In genomic region chr3:184184546-184185234, GRCh38 we compare ENCODE assay signal across 10 cellular contexts. TPM values are rescaled to one million over a fixed set of nuclear protein-coding genes. Genes with fewer than 3 reads are reported as not detected.
DNase-seq lines count a peak whose midpoint lies in the region; ATAC-seq and TF ChIP-seq lines count a peak whose summit lies in the region.
"Had no signal": no experiment of that assay in that cellular context is flagged by ENCODE, and none has a peak within 500 bp of the region (broad histone marks: within the 10 kb centered on the region; RNA-seq: fewer than 3 reads in every experiment).

No MANE protein-coding gene starts in this region.

- peak overlapping the region; percentile 84 to 89 for H3K4me3 Mint-ChIP-seq in effector memory CD8-positive, alpha-beta T cell

- ATAC-seq in HCT116 (no peak), PC-3 (no peak), gastrocnemius medialis (no peak), GM21360 (IDR thresholded peaks at IDR 0.05; ENCODE audit: unreplicated experiment) (no peak), GM19467 (IDR thresholded peaks at IDR 0.05; ENCODE audit: unreplicated experiment) (no peak)
- ATAC-seq in effector memory CD8-positive, alpha-beta T cell (replicated peaks): no peak

- H3K27ac ChIP-seq in HCT116 (ENCODE audit: low read depth, low read length) (peak overlapping the region; percentile 88), PC-3 (ENCODE audit: low read length) (peak overlapping the region; percentile 78), gastrocnemius medialis (peak overlapping the region; percentile 89 to 97 (median 96))

- H3K27me3 ChIP-seq in HCT116 (ENCODE audit: insufficient read depth, low read length) (no peaks in the 10 kb centered on the region), PC-3 (ENCODE audit: low read length) (no peaks in the 10 kb centered on the region), gastrocnemius medialis (no peaks in the 10 kb centered on the region)

- no peak overlapping the region for H2AFZ ChIP-seq in HCT116 (ENCODE audit: low read depth, low read length, poor library complexity, severe bottlenecking)
- H2AFZ ChIP-seq in PC-3 (ENCODE audit: low read length): no peak overlapping the region

- CTCF ChIA-PET in HCT116 (lab: Charles Lee) (interaction anchor here (1.6 to 1.8 kb wide), 2 partner anchors 43 kb away, joined by 6 to 7 read pairs; no protein-coding TSS in a partner anchor), PC-3 (lab: Charles Lee) (interaction anchor here (0.6 kb wide), 1 partner anchor 289 kb away, joined by 5 read pairs; no protein-coding TSS in a partner anchor)

- RAD21 ChIA-PET in HCT116 (lab: Charles Lee; ENCODE audit: low non-redundant PET in 1 of 2, low total read pairs in 2 of 2, uncharacterized antibody in 2 of 2, unreplicated experiment in 2 of 2): no interaction called here

- peak overlapping the region; percentile 96 for H3K4me2 ChIP-seq in HCT116 (ENCODE audit: low read length)
- peak overlapping the region; percentile 67; the same call in 1 of the 2 replicates for H3K4me2 ChIP-seq in PC-3 (ENCODE audit: low read length)

- H3K9ac ChIP-seq in HCT116 (ENCODE audit: low read length): peak overlapping the region; percentile 91; the same call in 1 of the 2 replicates
- peak overlapping the region; percentile 74 for H3K9ac ChIP-seq in PC-3 (ENCODE audit: low read length)

- TF ChIP-seq CTCF in HCT116 (IDR thresholded peaks at IDR 0.05 in 2 of 3, conservative IDR thresholded peaks at IDR 0.05 in 1 of 3; ENCODE audit: borderline replicate concordance in 1 of 3, insufficient read depth in 1 of 3, low read depth in 2 of 3, low read length in 2 of 3) (no peak), PC-3 (conservative IDR thresholded peaks at IDR 0.05; ENCODE audit: low read depth, low read length) (no peak), gastrocnemius medialis (IDR thresholded peaks at IDR 0.05 in 4 of 5, conservative IDR thresholded peaks at IDR 0.05 in 1 of 5) (no peak)

- H3F3A ChIP-seq in PC-3 (ENCODE audit: low read length, unreplicated experiment): peaks cover 7% of the 10 kb centered on the region

- H3K36me3 ChIP-seq in HCT116 (ENCODE audit: control insufficient read depth in 1 of 2, insufficient read depth in 2 of 2, low read length in 2 of 2) (peaks cover 56 to 64% of the 10 kb centered on the region in 2 experiments), PC-3 (ENCODE audit: low read depth, low read length) (peaks cover 68% of the 10 kb centered on the region), gastrocnemius medialis (peaks cover 14 to 74% of the 10 kb centered on the region in 2 donors)

- H4K20me1 ChIP-seq in HCT116 (ENCODE audit: insufficient read depth) (no peaks in the 10 kb centered on the region), PC-3 (ENCODE audit: low read length) (peaks cover 14% of the 10 kb centered on the region)

- H3K27me3 Mint-ChIP-seq in effector memory CD8-positive, alpha-beta T cell: no peaks in the 10 kb centered on the region

- H3K9me2 ChIP-seq in HCT116 (ENCODE audit: insufficient read depth) (no peaks in the 10 kb centered on the region), PC-3 (replicated peaks; ENCODE audit: low read length) (no peaks in the 10 kb centered on the region)

- H3K4me3 ChIP-seq in HCT116 (replicated peaks in 1 of 2; ENCODE audit: low read depth in 1 of 2, low read length in 2 of 2) (peak overlapping the region in 1 of 2 experiments; percentile 100; a peak in 1 of 4 replicates), PC-3 (ENCODE audit: low read length) (no peak overlapping the region), gastrocnemius medialis (peak overlapping the region in 3 of 4 donors; percentile 78 to 97 (median 97))

- intact Hi-C loops in HCT116 (cut with micrococcal nuclease) (no loop called here), PC-3 (cut with micrococcal nuclease) (loop anchor here (5.0 kb wide), 2 partner anchors 37 to 48 kb away; no protein-coding TSS in a partner anchor), gastrocnemius medialis (cut with DNase I; ENCODE audit: low total_unique reads) (loop anchor here (1.0 to 5.0 kb wide), 4 partner anchors 10 to 178 kb away; partner anchors contain the start of genes AP2M1, CLCN2, POLR2H and PSMD2)

- H3K79me2 ChIP-seq in HCT116 (ENCODE audit: insufficient read depth, low read length): peaks cover 38% of the 10 kb centered on the region
- H3K79me2 ChIP-seq in PC-3 (ENCODE audit: low read length): peaks cover 37% of the 10 kb centered on the region

- no peaks in the 10 kb centered on the region for H3K9me3 Mint-ChIP-seq in effector memory CD8-positive, alpha-beta T cell

- H3K4me1 Mint-ChIP-seq in effector memory CD8-positive, alpha-beta T cell (ENCODE audit: low read depth in 2 of 2): peaks cover 33 to 36% of the 10 kb centered on the region in 2 donors

- peak overlapping the region in 1 of 2 donors; percentile 94 for H3K27ac Mint-ChIP-seq in effector memory CD8-positive, alpha-beta T cell

- TF ChIP-seq RAD21 in HCT116 (IDR thresholded peaks at IDR 0.05; ENCODE audit: low read depth): no peak

- in situ Hi-C loops in gastrocnemius medialis (cut with MboI; ENCODE audit: low sequenced_read_pairs in 4 of 4): loop anchor here in 2 of 4 donors (10.0 kb wide), 1 partner anchor 50 kb away; the partner anchor contains the start of gene EIF2B5 (in 2 of the 2)

- BruUV-seq in HCT116 (replicated peaks; lab: Mats Ljungman, UMichigan): no TSS peak
- no TSS peak for BruUV-seq in PC-3 (replicated peaks; lab: Mats Ljungman, UMichigan)

- TF ChIP-seq POLR2A in HCT116 (IDR thresholded peaks at IDR 0.05; ENCODE audit: borderline replicate concordance, extremely low read depth, insufficient read depth, insufficient read length) (no peak), gastrocnemius medialis (IDR thresholded peaks at IDR 0.05) (no peak)

- H3K36me3 Mint-ChIP-seq in effector memory CD8-positive, alpha-beta T cell (ENCODE audit: insufficient read depth): peaks cover 54% of the 10 kb centered on the region

- POLR2A ChIA-PET in HCT116 (lab: Charles Lee): interaction anchor here (1.3 kb wide), 1 partner anchor 8 kb away, joined by 4 read pairs; no protein-coding TSS in a partner anchor
- POLR2A ChIA-PET in PC-3 (lab: Charles Lee; ENCODE audit: unreplicated experiment): no interaction called here

- peaks cover 6 to 20% of the 10 kb centered on the region in 2 experiments for H3K4me1 ChIP-seq in HCT116 (ENCODE audit: control insufficient read depth in 1 of 2, insufficient read depth in 2 of 2, low read length in 2 of 2)
- H3K4me1 ChIP-seq in PC-3 (ENCODE audit: insufficient read depth, low read length): peaks cover 17% of the 10 kb centered on the region
- H3K4me1 ChIP-seq in gastrocnemius medialis: peaks cover 18 to 21% of the 10 kb centered on the region in 2 donors

- DNase-seq in HCT116 (ENCODE audit: low read depth, low spot score) (no peak), PC-3 (no peak), gastrocnemius medialis (no peak), GF-D8 (lab: John Stamatoyannopoulos, UW) (no peak)
- DNase-seq in effector memory CD8-positive, alpha-beta T cell: no peak
- no peak for DNase-seq in stimulated activated CD4-positive, alpha-beta T cell treated with anti-CD3 and anti-CD28 coated beads, Interleukin-2, amount 100 ng/mL, for 48 hours
- DNase-seq: effector memory CD4-positive, alpha-beta T cell; T-helper 9 cell had no signal

- no peaks in the 10 kb centered on the region for H3K9me3 ChIP-seq in HCT116 (ENCODE audit: control insufficient read depth in 1 of 2, insufficient read depth in 1 of 2, low read depth in 1 of 2, low read length in 2 of 2)
- no peaks in the 10 kb centered on the region for H3K9me3 ChIP-seq in PC-3 (ENCODE audit: low read length)
- H3K9me3 ChIP-seq in gastrocnemius medialis: no peaks in the 10 kb centered on the region

TF ChIP-seq in HCT116, 20 proteins besides CTCF, POLR2A, EP300 and RAD21 (continues in another document):
- TF ChIP-seq, protein P1, sequence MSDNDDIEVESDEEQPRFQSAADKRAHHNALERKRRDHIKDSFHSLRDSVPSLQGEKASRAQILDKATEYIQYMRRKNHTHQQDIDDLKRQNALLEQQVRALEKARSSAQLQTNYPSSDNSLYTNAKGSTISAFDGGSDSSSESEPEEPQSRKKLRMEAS (IDR thresholded peaks at IDR 0.05): no peak
- no peak for TF ChIP-seq ZFX (IDR thresholded peaks at IDR 0.05)
- TF ChIP-seq FOSL1 (IDR thresholded peaks at IDR 0.05; ENCODE audit: low read depth): no peak
- no peak for TF ChIP-seq SIN3A (IDR thresholded peaks at IDR 0.05; ENCODE audit: low read depth)
- TF ChIP-seq SP1 (IDR thresholded peaks at IDR 0.05; ENCODE audit: low read depth): no peak
- TF ChIP-seq JUND (IDR thresholded peaks at IDR 0.05): no peak
- no peak for TF ChIP-seq CBX3 (IDR thresholded peaks at IDR 0.05; ENCODE audit: low read depth)
- no peak for TF ChIP-seq YY1 (IDR thresholded peaks at IDR 0.05; ENCODE audit: extremely low read depth, insufficient replicate concordance, low read depth, low read length)
- TF ChIP-seq ZNF274 (IDR thresholded peaks at IDR 0.05; ENCODE audit: low read depth, low read length): no peak

RNA-seq across cellular contexts. Expression of gene ABCF3, which starts 1.3 kb away (rescaled TPM):
- 74.6 TPM for total RNA-seq in HCT116 (2021; ENCODE audit: unreplicated experiment)
- 59.5 and 63.4 TPM in 2 replicates for polyA plus RNA-seq in HCT116 (2012)
- 84.7 and 85.5 TPM in 2 replicates for total RNA-seq in PC-3 (2014; rRNA removed)
- 10 to 100 TPM; 52.6 to 96.4 (median 63.2) TPM for total RNA-seq in gastrocnemius medialis

RNA-seq across cellular contexts. Expression of gene AP2M1, which starts 10.0 kb away (rescaled TPM):
- total RNA-seq in HCT116 (2021; ENCODE audit: unreplicated experiment): 353 TPM
- 469 and 537 TPM in 2 replicates for polyA plus RNA-seq in HCT116 (2012)
- total RNA-seq in PC-3 (2014; rRNA removed): 522 and 538 TPM in 2 replicates
- 100 to 1,000 TPM; 110 to 132 (median 117) TPM for total RNA-seq in gastrocnemius medialis

RNA-seq across cellular contexts. Expression of gene DVL3, which starts 29.5 kb away (rescaled TPM):
- total RNA-seq in HCT116 (2021; ENCODE audit: unreplicated experiment) (60.7 TPM), PC-3 (2014; rRNA removed) (50.6 and 56.1 TPM in 2 replicates), gastrocnemius medialis (10 to 100 TPM; 36.5 to 58.1 (median 48.0) TPM)
- 47.4 and 54.3 TPM in 2 replicates for polyA plus RNA-seq in HCT116 (2012)

RNA-seq across cellular contexts. Expression of gene VWA5B2, which starts 44.7 kb away (rescaled TPM):
- 10.6 TPM for total RNA-seq in HCT116 (2021; ENCODE audit: unreplicated experiment)
- polyA plus RNA-seq in HCT116 (2012): 5.9 and 6.0 TPM in 2 replicates
- total RNA-seq in PC-3 (2014; rRNA removed): 1.4 and 1.9 TPM in 2 replicates
- total RNA-seq in gastrocnemius medialis: not detected

RNA-seq across cellular contexts. Expression of gene EIF2B5, which starts 49.5 kb away (rescaled TPM):
- total RNA-seq in HCT116 (2021; ENCODE audit: unreplicated experiment) (50.3 TPM), PC-3 (2014; rRNA removed) (51.3 and 57.0 TPM in 2 replicates), gastrocnemius medialis (10 to 100 TPM; 42.6 to 56.8 (median 53.4) TPM)
- polyA plus RNA-seq in HCT116 (2012): 37.1 and 41.4 TPM in 2 replicates
